1 cellular context compared by ENCODE assay signal in the genomic region with DNA sequence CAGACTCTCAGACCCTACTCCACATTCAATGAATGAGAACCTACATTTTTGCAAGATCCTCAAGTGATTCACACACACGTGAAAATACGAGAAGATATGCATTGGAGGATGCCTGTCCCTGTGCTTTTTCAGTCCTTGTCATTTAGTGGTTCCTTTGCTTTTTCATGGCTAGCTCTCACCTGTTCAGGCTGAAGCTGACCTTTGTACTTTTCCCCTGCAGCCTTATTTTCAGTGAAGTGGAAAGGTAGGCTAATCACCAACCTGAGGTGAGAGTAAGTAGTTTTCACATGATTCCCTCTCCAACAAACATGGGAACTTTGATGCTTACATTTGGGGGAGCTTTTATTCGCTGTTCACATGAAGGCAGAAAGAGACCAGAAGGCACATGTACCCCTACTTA.
TF ChIP-seq lines count a peak whose summit lies in the region.

No MANE protein-coding gene starts in this region.

TF ChIP-seq in HepG2, 621 proteins besides CTCF, POLR2A, EP300 and RAD21 (continued from another document):
- TF ChIP-seq, protein P1, sequence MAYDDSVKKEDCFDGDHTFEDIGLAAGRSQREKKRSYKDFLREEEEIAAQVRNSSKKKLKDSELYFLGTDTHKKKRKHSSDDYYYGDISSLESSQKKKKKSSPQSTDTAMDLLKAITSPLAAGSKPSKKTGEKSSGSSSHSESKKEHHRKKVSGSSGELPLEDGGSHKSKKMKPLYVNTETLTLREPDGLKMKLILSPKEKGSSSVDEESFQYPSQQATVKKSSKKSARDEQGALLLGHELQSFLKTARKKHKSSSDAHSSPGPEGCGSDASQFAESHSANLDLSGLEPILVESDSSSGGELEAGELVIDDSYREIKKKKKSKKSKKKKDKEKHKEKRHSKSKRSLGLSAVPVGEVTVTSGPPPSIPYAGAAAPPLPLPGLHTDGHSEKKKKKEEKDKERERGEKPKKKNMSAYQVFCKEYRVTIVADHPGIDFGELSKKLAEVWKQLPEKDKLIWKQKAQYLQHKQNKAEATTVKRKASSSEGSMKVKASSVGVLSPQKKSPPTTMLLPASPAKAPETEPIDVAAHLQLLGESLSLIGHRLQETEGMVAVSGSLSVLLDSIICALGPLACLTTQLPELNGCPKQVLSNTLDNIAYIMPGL (CRISPR knock-in tag; IDR thresholded peaks at IDR 0.05; ENCODE audit: borderline replicate concordance in 1 of 2, low read depth in 1 of 2), result 0 out of 4 replicates have a peak, but pooled peaks of 1 of the 2 experiments have one; percentile 9
- TF ChIP-seq HNF4G (IDR thresholded peaks at IDR 0.05; ENCODE audit: borderline replicate concordance, low read depth, low read length), result peak; percentile 50; the same call in 1 of the 2 replicates
- no peak for TF ChIP-seq HNF4G (CRISPR knock-in tag; IDR thresholded peaks at IDR 0.05; ENCODE audit: borderline replicate concordance, low read depth)
- TF ChIP-seq, protein P2, sequence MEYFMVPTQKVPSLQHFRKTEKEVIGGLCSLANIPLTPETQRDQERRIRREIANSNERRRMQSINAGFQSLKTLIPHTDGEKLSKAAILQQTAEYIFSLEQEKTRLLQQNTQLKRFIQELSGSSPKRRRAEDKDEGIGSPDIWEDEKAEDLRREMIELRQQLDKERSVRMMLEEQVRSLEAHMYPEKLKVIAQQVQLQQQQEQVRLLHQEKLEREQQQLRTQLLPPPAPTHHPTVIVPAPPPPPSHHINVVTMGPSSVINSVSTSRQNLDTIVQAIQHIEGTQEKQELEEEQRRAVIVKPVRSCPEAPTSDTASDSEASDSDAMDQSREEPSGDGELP (IDR thresholded peaks at IDR 0.05; ENCODE audit: borderline replicate concordance, low read depth), result peak; percentile 40; the same call in 1 of the 2 replicates
- TF ChIP-seq HNF4A (CRISPR knock-in tag; IDR thresholded peaks at IDR 0.05), result peak; percentile 55
